Comparison of ENCODE assay signal across 12 cellular contexts in the genomic region with DNA sequence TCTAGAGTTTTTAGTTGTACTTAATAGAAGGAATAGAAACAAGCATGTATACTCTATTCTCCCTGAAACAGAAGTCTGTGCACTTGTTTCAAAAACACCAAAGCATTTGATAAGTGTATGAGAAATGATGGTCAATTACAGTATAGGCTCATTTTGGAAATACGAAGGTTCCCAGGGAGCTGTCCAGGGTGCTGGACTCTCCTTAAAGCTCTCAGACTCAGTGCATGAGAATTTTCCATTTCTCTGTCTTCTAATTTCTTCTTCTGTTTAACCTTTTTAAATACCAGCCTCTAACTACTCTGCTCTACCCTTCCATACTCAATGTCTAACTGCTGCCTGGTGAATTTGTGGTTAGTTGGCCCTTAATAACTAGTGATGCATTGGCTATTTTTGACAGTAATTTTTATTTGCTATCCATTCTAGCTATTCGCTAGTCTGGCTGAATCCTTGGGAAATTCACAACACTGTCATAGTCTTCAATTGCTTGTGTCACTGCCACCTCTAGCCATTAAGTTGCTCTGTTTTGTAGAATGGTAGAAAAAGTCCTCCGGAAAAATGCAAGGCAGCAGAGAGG.
DNase-seq lines count a peak whose midpoint lies in the region; ATAC-seq and TF ChIP-seq lines count a peak whose summit lies in the region.
"Had no signal": no experiment of that assay in that cellular context is flagged by ENCODE, and none has a peak within 500 bp of the region (broad histone marks: within the 10 kb centered on the region; RNA-seq: fewer than 3 reads in every experiment).

No MANE protein-coding gene starts in this region.

- peaks cover 3% of the 10 kb centered on the region for H3K9me3 Mint-ChIP-seq in activated CD8-positive, alpha-beta T cell treated with anti-CD3 and anti-CD28 coated beads for 36 hours

- no peaks in the 10 kb centered on the region for H3K9me3 ChIP-seq in HEK293 (ENCODE audit: control insufficient read depth, insufficient read depth, low read depth, low read length)

- no peak overlapping the region for H3K27ac Mint-ChIP-seq in activated CD8-positive, alpha-beta T cell treated with anti-CD3 and anti-CD28 coated beads for 36 hours
- H3K27ac Mint-ChIP-seq: activated naive CD8-positive, alpha-beta T cell had no signal

- no peaks in the 10 kb centered on the region for H3K4me1 Mint-ChIP-seq in activated CD8-positive, alpha-beta T cell treated with anti-CD3 and anti-CD28 coated beads for 36 hours (ENCODE audit: low read depth)

- peaks cover 5% of the 10 kb centered on the region for H3K27me3 Mint-ChIP-seq in activated CD8-positive, alpha-beta T cell treated with anti-CD3 and anti-CD28 coated beads for 36 hours

- no peak for TF ChIP-seq CTCF in HEK293 (tag by site-specific recombination; IDR thresholded peaks at IDR 0.05)
- no peak for TF ChIP-seq CTCF in activated CD8-positive, alpha-beta T cell treated with anti-CD3 and anti-CD28 coated beads for 36 hours (IDR thresholded peaks at IDR 0.05)

- CTCF ChIA-PET in HEK293 (lab: Yijun Ruan, JAX) = no interaction called here
- CTCF ChIA-PET in activated CD8-positive, alpha-beta T cell treated with anti-CD3 and anti-CD28 coated beads for 36 hours (lab: Charles Lee) = no interaction called here

- DNase-seq in DMS53 (lab: John Stamatoyannopoulos, UW) (peak; percentile 16), DMS53 treated with DMSO at 0.1 percent for 48 hours (lab: John Stamatoyannopoulos, UW; ENCODE audit: unreplicated experiment) (no peak), kidney glomerular epithelial cell (lab: John Stamatoyannopoulos, UW) (peak; percentile 22), pons (ENCODE audit: low spot score) (no peak)
- peak; percentile 40 for DNase-seq in activated CD8-positive, alpha-beta T cell treated with anti-CD3 and anti-CD28 coated beads for 36 hours
- no peak for DNase-seq in effector CD8-positive, alpha-beta T cell (lab: John Stamatoyannopoulos, UW)
- DNase-seq: 8988T; stimulated activated CD4-positive, alpha-beta T cell treated with anti-CD3 and anti-CD28 coated beads, Interleukin-1b, Interleukin-23, amount 100 ng/mL, for 48 hours had no signal

- H3K4me3 Mint-ChIP-seq in activated CD8-positive, alpha-beta T cell treated with anti-CD3 and anti-CD28 coated beads for 36 hours = no peak overlapping the region
- H3K4me3 Mint-ChIP-seq: activated naive CD8-positive, alpha-beta T cell had no signal

- H3K36me3 Mint-ChIP-seq in activated CD8-positive, alpha-beta T cell treated with anti-CD3 and anti-CD28 coated beads for 36 hours (ENCODE audit: low read depth) = no peaks in the 10 kb centered on the region

- no peak for ATAC-seq in activated CD8-positive, alpha-beta T cell treated with anti-CD3 and anti-CD28 coated beads for 36 hours
- ATAC-seq in esophagus mucosa = no peak

- no peak overlapping the region for H3K27ac ChIP-seq in HEK293 (ENCODE audit: extremely low read depth, low read depth, low read length)
- H3K27ac ChIP-seq: VCaP had no signal

- H3K4me1 ChIP-seq in HEK293 (ENCODE audit: control insufficient read depth, insufficient read depth, low read length) = no peaks in the 10 kb centered on the region

- intact Hi-C loops in activated CD8-positive, alpha-beta T cell treated with anti-CD3 and anti-CD28 coated beads for 36 hours (cut with micrococcal nuclease) = no loop called here

- no peak overlapping the region for H3K4me3 ChIP-seq in HEK293 (ENCODE audit: low read depth, low read length)

- POLR2A ChIA-PET in HEK293 (lab: Yijun Ruan, JAX) = no interaction called here
- POLR2A ChIA-PET in activated CD8-positive, alpha-beta T cell treated with anti-CD3 and anti-CD28 coated beads for 36 hours (lab: Charles Lee) = no interaction called here

- H3K36me3 ChIP-seq in HEK293 (ENCODE audit: control insufficient read depth in 2 of 2, insufficient read depth in 1 of 2, low read length in 2 of 2) = no peaks in the 10 kb centered on the region

TF ChIP-seq in HEK293, 187 proteins besides CTCF, POLR2A, EP300 and RAD21:
- TF ChIP-seq ZBTB1 (tag by site-specific recombination; IDR thresholded peaks at IDR 0.05) = no peak
- TF ChIP-seq, protein P1, sequence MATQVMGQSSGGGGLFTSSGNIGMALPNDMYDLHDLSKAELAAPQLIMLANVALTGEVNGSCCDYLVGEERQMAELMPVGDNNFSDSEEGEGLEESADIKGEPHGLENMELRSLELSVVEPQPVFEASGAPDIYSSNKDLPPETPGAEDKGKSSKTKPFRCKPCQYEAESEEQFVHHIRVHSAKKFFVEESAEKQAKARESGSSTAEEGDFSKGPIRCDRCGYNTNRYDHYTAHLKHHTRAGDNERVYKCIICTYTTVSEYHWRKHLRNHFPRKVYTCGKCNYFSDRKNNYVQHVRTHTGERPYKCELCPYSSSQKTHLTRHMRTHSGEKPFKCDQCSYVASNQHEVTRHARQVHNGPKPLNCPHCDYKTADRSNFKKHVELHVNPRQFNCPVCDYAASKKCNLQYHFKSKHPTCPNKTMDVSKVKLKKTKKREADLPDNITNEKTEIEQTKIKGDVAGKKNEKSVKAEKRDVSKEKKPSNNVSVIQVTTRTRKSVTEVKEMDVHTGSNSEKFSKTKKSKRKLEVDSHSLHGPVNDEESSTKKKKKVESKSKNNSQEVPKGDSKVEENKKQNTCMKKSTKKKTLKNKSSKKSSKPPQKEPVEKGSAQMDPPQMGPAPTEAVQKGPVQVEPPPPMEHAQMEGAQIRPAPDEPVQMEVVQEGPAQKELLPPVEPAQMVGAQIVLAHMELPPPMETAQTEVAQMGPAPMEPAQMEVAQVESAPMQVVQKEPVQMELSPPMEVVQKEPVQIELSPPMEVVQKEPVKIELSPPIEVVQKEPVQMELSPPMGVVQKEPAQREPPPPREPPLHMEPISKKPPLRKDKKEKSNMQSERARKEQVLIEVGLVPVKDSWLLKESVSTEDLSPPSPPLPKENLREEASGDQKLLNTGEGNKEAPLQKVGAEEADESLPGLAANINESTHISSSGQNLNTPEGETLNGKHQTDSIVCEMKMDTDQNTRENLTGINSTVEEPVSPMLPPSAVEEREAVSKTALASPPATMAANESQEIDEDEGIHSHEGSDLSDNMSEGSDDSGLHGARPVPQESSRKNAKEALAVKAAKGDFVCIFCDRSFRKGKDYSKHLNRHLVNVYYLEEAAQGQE (tag by site-specific recombination; IDR thresholded peaks at IDR 0.05) = peak; percentile 87

Comparison
In these comparisons a context has a peak if more than half of its experiments do, and no peak if none do; other contexts are left out.
1. DNase-seq: peak in DMS53 (single experiment), activated CD8-positive, alpha-beta T cell treated with anti-CD3 and anti-CD28 coated beads for 36 hours (single experiment) and kidney glomerular epithelial cell (single experiment); none in DMS53 treated with DMSO at 0.1 percent for 48 hours (single experiment), effector CD8-positive, alpha-beta T cell (single experiment) and pons (single experiment).